Comparison of ENCODE assay signal across 9 cellular contexts in genomic region chr20:32463642-32464400, GRCh38.
DNase-seq lines count a peak whose midpoint lies in the region; ATAC-seq and TF ChIP-seq lines count a peak whose summit lies in the region.
"Had no signal": no experiment of that assay in that cellular context is flagged by ENCODE, and none has a peak within 500 bp of the region (broad histone marks: within the 10 kb centered on the region; RNA-seq: fewer than 3 reads in every experiment).

No MANE protein-coding gene starts in this region.

- H3K9ac ChIP-seq in stomach smooth muscle (ENCODE audit: low read length in 2 of 2), result peak overlapping the region in 1 of 2 donors; percentile 51

- TF ChIP-seq CTCF in mesothelial cell of epicardium (IDR thresholded peaks at IDR 0.05; ENCODE audit: unreplicated experiment), result no peak

- DNase-seq in NCI-H526 treated with DMSO at 0.1 percent for 48 hours (lab: John Stamatoyannopoulos, UW) (peak; percentile 27), epidermal melanocyte (ENCODE audit: insufficient read length, low spot score) (peak; percentile 79), mesothelial cell of epicardium (ENCODE audit: low spot score in 2 of 2, unreplicated experiment in 2 of 2) (no peak), DMS79 treated with DMSO at 0.1 percent for 48 hours (lab: John Stamatoyannopoulos, UW) (no peak)
- no peak for DNase-seq in activated naive CD8-positive, alpha-beta T cell treated with anti-CD3 and anti-CD28 coated beads for 36 hours
- DNase-seq: heart right ventricle had no signal

- H3K4me3 ChIP-seq in stomach smooth muscle (ENCODE audit: low read length in 2 of 2), result peak overlapping the region in 1 of 2 donors; percentile 49
- H3K4me3 ChIP-seq: heart right ventricle had no signal

- ATAC-seq in GM19324 (IDR thresholded peaks at IDR 0.05; ENCODE audit: low FRiP score, unreplicated experiment) (no peak), HG02885 (IDR thresholded peaks at IDR 0.05; ENCODE audit: poor library complexity, unreplicated experiment) (no peak)

- H3K27ac Mint-ChIP-seq in mesothelial cell of epicardium, result peak overlapping the region; percentile 79
- no peak overlapping the region for H3K27ac Mint-ChIP-seq in activated naive CD8-positive, alpha-beta T cell treated with anti-CD3 and anti-CD28 coated beads for 36 hours

- H3K27me3 Mint-ChIP-seq in mesothelial cell of epicardium (ENCODE audit: low read depth), result no peaks in the 10 kb centered on the region
- H3K27me3 Mint-ChIP-seq in activated naive CD8-positive, alpha-beta T cell treated with anti-CD3 and anti-CD28 coated beads for 36 hours, result no peaks in the 10 kb centered on the region

- H3K36me3 Mint-ChIP-seq in mesothelial cell of epicardium, result peaks cover 9% of the 10 kb centered on the region
- no peaks in the 10 kb centered on the region for H3K36me3 Mint-ChIP-seq in activated naive CD8-positive, alpha-beta T cell treated with anti-CD3 and anti-CD28 coated beads for 36 hours

- H3K27ac ChIP-seq in stomach smooth muscle (ENCODE audit: low read length), result peak overlapping the region; percentile 89
- H3K27ac ChIP-seq: heart right ventricle had no signal

- H3K4me1 Mint-ChIP-seq in mesothelial cell of epicardium, result peaks cover 22% of the 10 kb centered on the region
- no peaks in the 10 kb centered on the region for H3K4me1 Mint-ChIP-seq in activated naive CD8-positive, alpha-beta T cell treated with anti-CD3 and anti-CD28 coated beads for 36 hours

- no peaks in the 10 kb centered on the region for H3K27me3 ChIP-seq in stomach smooth muscle (ENCODE audit: control insufficient read depth in 1 of 2, insufficient read depth in 2 of 2, low read length in 2 of 2)
- H3K27me3 ChIP-seq: heart right ventricle had no signal

- H3K4me1 ChIP-seq in stomach smooth muscle (ENCODE audit: control insufficient read depth, insufficient read depth, low read length), result peaks cover 65% of the 10 kb centered on the region

- no peak overlapping the region for H3K4me3 Mint-ChIP-seq in mesothelial cell of epicardium
- no peak overlapping the region for H3K4me3 Mint-ChIP-seq in activated naive CD8-positive, alpha-beta T cell treated with anti-CD3 and anti-CD28 coated beads for 36 hours

- no peaks in the 10 kb centered on the region for H3K9me3 ChIP-seq in stomach smooth muscle (ENCODE audit: control insufficient read depth in 2 of 2, low read length in 2 of 2)
- H3K9me3 ChIP-seq: heart right ventricle had no signal

- no peaks in the 10 kb centered on the region for H3K36me3 ChIP-seq in stomach smooth muscle (ENCODE audit: control insufficient read depth in 2 of 2, insufficient read depth in 2 of 2, low read length in 2 of 2)

- no peaks in the 10 kb centered on the region for H3K9me3 Mint-ChIP-seq in mesothelial cell of epicardium
- no peaks in the 10 kb centered on the region for H3K9me3 Mint-ChIP-seq in activated naive CD8-positive, alpha-beta T cell treated with anti-CD3 and anti-CD28 coated beads for 36 hours

Comparison
In these comparisons a context has a peak if more than half of its experiments do, and no peak if none do; other contexts are left out.
1. DNase-seq: peak in NCI-H526 treated with DMSO at 0.1 percent for 48 hours (single experiment) and epidermal melanocyte (single experiment); none in mesothelial cell of epicardium (0 of 2), activated naive CD8-positive, alpha-beta T cell treated with anti-CD3 and anti-CD28 coated beads for 36 hours (single experiment) and DMS79 treated with DMSO at 0.1 percent for 48 hours (single experiment).